8 cellular contexts compared by ENCODE assay signal in the genomic region with DNA sequence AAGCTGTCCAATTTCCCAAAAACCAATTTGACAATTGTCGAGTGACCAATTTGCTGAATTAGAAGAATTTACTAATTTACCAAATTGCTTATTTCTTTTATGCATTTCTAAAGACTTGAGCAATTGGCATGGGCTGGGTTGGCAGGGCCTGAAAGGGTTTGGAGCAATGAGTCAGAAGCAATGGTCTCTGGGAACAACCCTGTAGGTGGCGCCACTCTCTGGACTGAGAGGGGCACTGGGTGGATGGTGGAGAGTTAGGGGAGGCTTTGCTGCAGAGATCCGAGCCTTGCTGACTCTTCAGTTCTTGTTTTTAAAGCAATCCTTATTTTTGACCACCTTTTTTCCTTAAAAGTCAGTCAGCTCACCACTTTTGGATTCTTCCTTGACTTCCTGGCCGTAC.
A peak's percentile ranks its signal among the peaks of the same experiment; 100 is the strongest.
DNase-seq lines count a peak whose midpoint lies in the region; ATAC-seq and TF ChIP-seq lines count a peak whose summit lies in the region.

No MANE protein-coding gene starts in this region.

- no peaks in the 10 kb centered on the region for H3K9me3 ChIP-seq in transverse colon
- no peaks in the 10 kb centered on the region for H3K9me3 ChIP-seq in tibial nerve

- H3K4me1 ChIP-seq in transverse colon: no peaks in the 10 kb centered on the region
- peaks cover 0 to 56% (median 13%) of the 10 kb centered on the region in 4 donors for H3K4me1 ChIP-seq in tibial nerve

- TF ChIP-seq CTCF in Calu3 (IDR thresholded peaks at IDR 0.05; ENCODE audit: unreplicated experiment): peak; percentile 35
- TF ChIP-seq CTCF in transverse colon (IDR thresholded peaks at IDR 0.05): peak in 3 of 5 experiments; percentile 10 to 34 (median 19)
- TF ChIP-seq CTCF in tibial nerve (IDR thresholded peaks at IDR 0.05): peak in 1 of 5 experiments; percentile 34

- no peak overlapping the region for H3K27ac Mint-ChIP-seq in Calu3 (ENCODE audit: unreplicated experiment)
- H3K27ac Mint-ChIP-seq in activated CD4-positive, alpha-beta memory T cell treated with anti-CD3 and anti-CD28 coated beads for 36 hours: no peak overlapping the region

- no peaks in the 10 kb centered on the region for H3K27me3 Mint-ChIP-seq in Calu3 (ENCODE audit: unreplicated experiment)
- H3K27me3 Mint-ChIP-seq in activated CD4-positive, alpha-beta memory T cell treated with anti-CD3 and anti-CD28 coated beads for 36 hours: no peaks in the 10 kb centered on the region

- no peaks in the 10 kb centered on the region for H3K36me3 ChIP-seq in transverse colon
- H3K36me3 ChIP-seq in tibial nerve: no peaks in the 10 kb centered on the region

- no peak for TF ChIP-seq EP300 in transverse colon (IDR thresholded peaks at IDR 0.05; ENCODE audit: low read depth)
- no peak for TF ChIP-seq EP300 in tibial nerve (IDR thresholded peaks at IDR 0.05)

- H3K4me3 ChIP-seq in transverse colon: no peak overlapping the region
- H3K4me3 ChIP-seq in tibial nerve: no peak overlapping the region

- intact Hi-C loops in Calu3 (cut with micrococcal nuclease; ENCODE audit: unreplicated experiment): loop anchor here (5.0 to 10.0 kb wide), 6 partner anchors 385 to 1368 kb away; partner anchors contain the start of gene VCAN
- intact Hi-C loops in activated CD4-positive, alpha-beta memory T cell treated with anti-CD3 and anti-CD28 coated beads for 36 hours (cut with micrococcal nuclease): loop anchor here (5.0 to 10.0 kb wide), 3 partner anchors 118 to 175 kb away; no protein-coding TSS in a partner anchor
- intact Hi-C loops in head of caudate nucleus (cut with DNase I): loop anchor here (5.0 kb wide), 2 partner anchors 1128 to 1218 kb away; no protein-coding TSS in a partner anchor
- intact Hi-C loops in transverse colon (cut with DNase I; ENCODE audit: low total_unique reads): loop anchor here (5.0 kb wide), 1 partner anchor 1213 kb away; no protein-coding TSS in a partner anchor

- no peak overlapping the region for H3K4me3 Mint-ChIP-seq in Calu3 (ENCODE audit: low read depth, unreplicated experiment)
- no peak overlapping the region for H3K4me3 Mint-ChIP-seq in activated CD4-positive, alpha-beta memory T cell treated with anti-CD3 and anti-CD28 coated beads for 36 hours

- H3K27me3 ChIP-seq in transverse colon (no peaks in the 10 kb centered on the region), tibial nerve (no peaks in the 10 kb centered on the region)

- BruUV-seq in Calu3 (replicated peaks; lab: Mats Ljungman, UMichigan): no TSS peak

- ATAC-seq in HG03521 (IDR thresholded peaks at IDR 0.05; ENCODE audit: unreplicated experiment): no peak

- 80 to 85% methylated on average over 1 to 4 of the region's 4 CpGs for WGBS in transverse colon (ENCODE audit: low coverage in 1 of 2), 2 donors
- 76% methylated on average over 4 of the region's 4 CpGs for WGBS in tibial nerve, 2 donors

- CTCF ChIA-PET in Calu3 (lab: Charles Lee): no interaction called here
- CTCF ChIA-PET in activated CD4-positive, alpha-beta memory T cell treated with anti-CD3 and anti-CD28 coated beads for 36 hours (lab: Charles Lee): interaction anchor here (1.2 to 5.2 kb wide), 7 partner anchors 12 to 444 kb away, joined by 3 to 50 read pairs (median 3); no protein-coding TSS in a partner anchor

- in situ Hi-C loops in transverse colon (cut with MboI; ENCODE audit: low pct_ligation_motif_present in 1 of 4, low pct_unique_long_range_greater_than_20kb in 1 of 4, low sequenced_read_pairs in 3 of 4): loop anchor here (10.0 to 25.0 kb wide), 6 partner anchors 438 to 1215 kb away; no protein-coding TSS in a partner anchor

- H3K4me1 Mint-ChIP-seq in Calu3 (ENCODE audit: low read depth, unreplicated experiment): peaks cover 30% of the 10 kb centered on the region
- peaks cover 8% of the 10 kb centered on the region for H3K4me1 Mint-ChIP-seq in activated CD4-positive, alpha-beta memory T cell treated with anti-CD3 and anti-CD28 coated beads for 36 hours (ENCODE audit: low read depth)

- DNase-seq in Calu3 (peak; percentile 56), HT-29 (ENCODE audit: low spot score) (peak; percentile 38), head of caudate nucleus (peak in 35 of 42 donors; percentile 9 to 74 (median 38)), transverse colon (peak; percentile 12), tibial nerve (ENCODE audit: low spot score in 2 of 2) (no peak), epidermal melanocyte (ENCODE audit: insufficient read length, low spot score) (no peak)
- peak; percentile 71 for DNase-seq in activated CD4-positive, alpha-beta memory T cell treated with anti-CD3 and anti-CD28 coated beads for 36 hours

- H3K9me3 Mint-ChIP-seq in Calu3 (ENCODE audit: low read depth, unreplicated experiment): no peaks in the 10 kb centered on the region
- H3K9me3 Mint-ChIP-seq in activated CD4-positive, alpha-beta memory T cell treated with anti-CD3 and anti-CD28 coated beads for 36 hours: no peaks in the 10 kb centered on the region

- no peaks in the 10 kb centered on the region for H3K36me3 Mint-ChIP-seq in Calu3 (ENCODE audit: insufficient read depth, unreplicated experiment)
- H3K36me3 Mint-ChIP-seq in activated CD4-positive, alpha-beta memory T cell treated with anti-CD3 and anti-CD28 coated beads for 36 hours: no peaks in the 10 kb centered on the region

- no peak for TF ChIP-seq POLR2A in transverse colon (IDR thresholded peaks at IDR 0.05)
- no peak for TF ChIP-seq POLR2A in tibial nerve (IDR thresholded peaks at IDR 0.05)

- H3K27ac ChIP-seq in transverse colon: no peak overlapping the region
- peak overlapping the region in 2 of 4 donors; percentile 78 to 86 for H3K27ac ChIP-seq in tibial nerve

- POLR2A ChIA-PET in activated CD4-positive, alpha-beta memory T cell treated with anti-CD3 and anti-CD28 coated beads for 36 hours (lab: Charles Lee): no interaction called here

Comparison
In these comparisons a context has a peak if more than half of its experiments do, and no peak if none do; other contexts are left out.
1. DNase-seq: peak in Calu3 (single experiment), HT-29 (single experiment), activated CD4-positive, alpha-beta memory T cell treated with anti-CD3 and anti-CD28 coated beads for 36 hours (single experiment), head of caudate nucleus (35 of 42) and transverse colon (single experiment); none in tibial nerve (0 of 2) and epidermal melanocyte (single experiment).